In the genomic region with DNA sequence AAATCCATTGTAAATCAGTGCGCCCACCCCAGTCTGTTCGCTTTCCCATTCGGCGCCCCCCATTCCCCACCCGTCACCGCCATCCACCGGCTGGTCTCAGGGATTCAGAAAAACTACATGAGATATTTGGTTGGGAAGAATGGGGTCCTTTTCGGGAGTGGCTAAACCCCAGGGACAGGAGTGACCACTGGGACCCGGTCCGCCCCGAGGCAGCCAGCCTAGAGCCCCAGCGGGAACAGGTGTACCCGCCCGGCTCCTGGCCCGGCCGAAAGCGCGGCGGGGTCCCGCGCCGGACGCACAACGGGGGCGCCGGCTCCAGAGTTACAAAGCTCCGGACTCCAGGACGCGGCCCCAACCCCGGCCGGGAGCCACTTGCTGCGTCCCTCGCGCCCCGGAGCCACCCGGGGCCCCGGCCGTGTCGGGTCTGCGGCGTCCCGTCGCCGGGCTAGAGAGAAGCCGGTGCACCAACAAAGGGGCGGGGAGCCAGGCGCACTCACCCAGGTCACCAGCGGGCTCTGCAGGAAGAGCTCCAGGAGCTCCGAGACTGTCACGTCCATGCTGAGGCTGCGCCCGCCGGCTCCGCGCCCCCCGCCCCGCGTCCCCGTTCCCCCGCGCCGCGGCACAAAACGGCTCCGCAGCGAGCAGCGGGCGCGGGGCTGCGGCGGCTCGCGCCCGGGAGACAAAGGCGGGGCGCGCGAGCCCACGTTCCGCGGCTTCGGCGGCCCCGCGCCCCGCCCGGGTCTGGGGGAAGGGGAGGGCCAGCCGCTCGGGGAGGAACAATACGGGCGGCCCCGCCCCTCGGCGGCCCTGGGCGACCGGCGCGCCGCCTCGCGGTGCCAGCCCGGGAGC, we compare ENCODE assay signal across 1 cellular context.
A peak's percentile ranks its signal among the peaks of the same experiment; 100 is the strongest.
TF ChIP-seq lines count a peak whose summit lies in the region.

A gene with protein sequence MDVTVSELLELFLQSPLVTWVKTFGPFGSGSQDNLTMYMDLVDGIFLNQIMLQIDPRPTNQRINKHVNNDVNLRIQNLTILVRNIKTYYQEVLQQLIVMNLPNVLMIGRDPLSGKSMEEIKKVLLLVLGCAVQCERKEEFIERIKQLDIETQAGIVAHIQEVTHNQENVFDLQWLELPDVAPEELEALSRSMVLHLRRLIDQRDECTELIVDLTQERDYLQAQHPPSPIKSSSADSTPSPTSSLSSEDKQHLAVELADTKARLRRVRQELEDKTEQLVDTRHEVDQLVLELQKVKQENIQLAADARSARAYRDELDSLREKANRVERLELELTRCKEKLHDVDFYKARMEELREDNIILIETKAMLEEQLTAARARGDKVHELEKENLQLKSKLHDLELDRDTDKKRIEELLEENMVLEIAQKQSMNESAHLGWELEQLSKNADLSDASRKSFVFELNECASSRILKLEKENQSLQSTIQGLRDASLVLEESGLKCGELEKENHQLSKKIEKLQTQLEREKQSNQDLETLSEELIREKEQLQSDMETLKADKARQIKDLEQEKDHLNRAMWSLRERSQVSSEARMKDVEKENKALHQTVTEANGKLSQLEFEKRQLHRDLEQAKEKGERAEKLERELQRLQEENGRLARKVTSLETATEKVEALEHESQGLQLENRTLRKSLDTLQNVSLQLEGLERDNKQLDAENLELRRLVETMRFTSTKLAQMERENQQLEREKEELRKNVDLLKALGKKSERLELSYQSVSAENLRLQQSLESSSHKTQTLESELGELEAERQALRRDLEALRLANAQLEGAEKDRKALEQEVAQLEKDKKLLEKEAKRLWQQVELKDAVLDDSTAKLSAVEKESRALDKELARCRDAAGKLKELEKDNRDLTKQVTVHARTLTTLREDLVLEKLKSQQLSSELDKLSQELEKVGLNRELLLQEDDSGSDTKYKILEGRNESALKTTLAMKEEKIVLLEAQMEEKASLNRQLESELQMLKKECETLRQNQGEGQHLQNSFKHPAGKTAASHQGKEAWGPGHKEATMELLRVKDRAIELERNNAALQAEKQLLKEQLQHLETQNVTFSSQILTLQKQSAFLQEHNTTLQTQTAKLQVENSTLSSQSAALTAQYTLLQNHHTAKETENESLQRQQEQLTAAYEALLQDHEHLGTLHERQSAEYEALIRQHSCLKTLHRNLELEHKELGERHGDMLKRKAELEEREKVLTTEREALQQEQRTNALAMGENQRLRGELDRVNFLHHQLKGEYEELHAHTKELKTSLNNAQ (N-terminal part only) (minus strand): TSS at position 687 of the 849 bp plus-strand sequence. CDS start 130 bp downstream, at position 557.

TF ChIP-seq in HEK293, 187 proteins besides CTCF, POLR2A, EP300 and RAD21 (continued from another document):
- TF ChIP-seq, protein P1, sequence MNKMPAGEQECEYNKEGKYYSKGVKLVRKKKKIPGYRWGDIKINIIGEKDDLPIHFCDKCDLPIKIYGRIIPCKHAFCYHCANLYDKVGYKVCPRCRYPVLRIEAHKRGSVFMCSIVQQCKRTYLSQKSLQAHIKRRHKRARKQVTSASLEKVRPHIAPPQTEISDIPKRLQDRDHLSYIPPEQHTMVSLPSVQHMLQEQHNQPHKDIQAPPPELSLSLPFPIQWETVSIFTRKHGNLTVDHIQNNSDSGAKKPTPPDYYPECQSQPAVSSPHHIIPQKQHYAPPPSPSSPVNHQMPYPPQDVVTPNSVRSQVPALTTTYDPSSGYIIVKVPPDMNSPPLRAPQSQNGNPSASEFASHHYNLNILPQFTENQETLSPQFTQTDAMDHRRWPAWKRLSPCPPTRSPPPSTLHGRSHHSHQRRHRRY (tag by site-specific recombination; IDR thresholded peaks at IDR 0.05) = no peak
- TF ChIP-seq SCRT2 (tag by site-specific recombination; IDR thresholded peaks at IDR 0.05) (peak; percentile 43), SP2 (tag by site-specific recombination; IDR thresholded peaks at IDR 0.05) (0 out of 2 replicates have a peak, but pooled peaks have one; percentile 0), ZNF112 (tag by site-specific recombination; IDR thresholded peaks at IDR 0.05) (no peak), ZIC2 (tag by site-specific recombination; IDR thresholded peaks at IDR 0.05) (peak; percentile 75), ZNF239 (tag by site-specific recombination; IDR thresholded peaks at IDR 0.05) (no peak), KLF16 (tag by site-specific recombination; IDR thresholded peaks at IDR 0.05) (0 out of 2 replicates have a peak, but pooled peaks have one; percentile 16), ZNF391 (tag by site-specific recombination; IDR thresholded peaks at IDR 0.05; ENCODE audit: borderline replicate concordance, low read depth) (no peak), ZBTB8A (tag by site-specific recombination; IDR thresholded peaks at IDR 0.05) (peak; percentile 41; the same call in 1 of the 2 replicates), ZBTB20 (tag by site-specific recombination; IDR thresholded peaks at IDR 0.05) (peak; percentile 91), ZBTB17 (tag by site-specific recombination; IDR thresholded peaks at IDR 0.05) (no peak), ZNF843 (tag by site-specific recombination; IDR thresholded peaks at IDR 0.05) (no peak), ZNF777 (tag by site-specific recombination; IDR thresholded peaks at IDR 0.05; ENCODE audit: borderline replicate concordance) (no peak)
- TF ChIP-seq, protein P2, sequence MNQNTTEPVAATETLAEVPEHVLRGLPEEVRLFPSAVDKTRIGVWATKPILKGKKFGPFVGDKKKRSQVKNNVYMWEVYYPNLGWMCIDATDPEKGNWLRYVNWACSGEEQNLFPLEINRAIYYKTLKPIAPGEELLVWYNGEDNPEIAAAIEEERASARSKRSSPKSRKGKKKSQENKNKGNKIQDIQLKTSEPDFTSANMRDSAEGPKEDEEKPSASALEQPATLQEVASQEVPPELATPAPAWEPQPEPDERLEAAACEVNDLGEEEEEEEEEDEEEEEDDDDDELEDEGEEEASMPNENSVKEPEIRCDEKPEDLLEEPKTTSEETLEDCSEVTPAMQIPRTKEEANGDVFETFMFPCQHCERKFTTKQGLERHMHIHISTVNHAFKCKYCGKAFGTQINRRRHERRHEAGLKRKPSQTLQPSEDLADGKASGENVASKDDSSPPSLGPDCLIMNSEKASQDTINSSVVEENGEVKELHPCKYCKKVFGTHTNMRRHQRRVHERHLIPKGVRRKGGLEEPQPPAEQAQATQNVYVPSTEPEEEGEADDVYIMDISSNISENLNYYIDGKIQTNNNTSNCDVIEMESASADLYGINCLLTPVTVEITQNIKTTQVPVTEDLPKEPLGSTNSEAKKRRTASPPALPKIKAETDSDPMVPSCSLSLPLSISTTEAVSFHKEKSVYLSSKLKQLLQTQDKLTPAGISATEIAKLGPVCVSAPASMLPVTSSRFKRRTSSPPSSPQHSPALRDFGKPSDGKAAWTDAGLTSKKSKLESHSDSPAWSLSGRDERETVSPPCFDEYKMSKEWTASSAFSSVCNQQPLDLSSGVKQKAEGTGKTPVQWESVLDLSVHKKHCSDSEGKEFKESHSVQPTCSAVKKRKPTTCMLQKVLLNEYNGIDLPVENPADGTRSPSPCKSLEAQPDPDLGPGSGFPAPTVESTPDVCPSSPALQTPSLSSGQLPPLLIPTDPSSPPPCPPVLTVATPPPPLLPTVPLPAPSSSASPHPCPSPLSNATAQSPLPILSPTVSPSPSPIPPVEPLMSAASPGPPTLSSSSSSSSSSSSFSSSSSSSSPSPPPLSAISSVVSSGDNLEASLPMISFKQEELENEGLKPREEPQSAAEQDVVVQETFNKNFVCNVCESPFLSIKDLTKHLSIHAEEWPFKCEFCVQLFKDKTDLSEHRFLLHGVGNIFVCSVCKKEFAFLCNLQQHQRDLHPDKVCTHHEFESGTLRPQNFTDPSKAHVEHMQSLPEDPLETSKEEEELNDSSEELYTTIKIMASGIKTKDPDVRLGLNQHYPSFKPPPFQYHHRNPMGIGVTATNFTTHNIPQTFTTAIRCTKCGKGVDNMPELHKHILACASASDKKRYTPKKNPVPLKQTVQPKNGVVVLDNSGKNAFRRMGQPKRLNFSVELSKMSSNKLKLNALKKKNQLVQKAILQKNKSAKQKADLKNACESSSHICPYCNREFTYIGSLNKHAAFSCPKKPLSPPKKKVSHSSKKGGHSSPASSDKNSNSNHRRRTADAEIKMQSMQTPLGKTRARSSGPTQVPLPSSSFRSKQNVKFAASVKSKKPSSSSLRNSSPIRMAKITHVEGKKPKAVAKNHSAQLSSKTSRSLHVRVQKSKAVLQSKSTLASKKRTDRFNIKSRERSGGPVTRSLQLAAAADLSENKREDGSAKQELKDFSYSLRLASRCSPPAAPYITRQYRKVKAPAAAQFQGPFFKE (tag by site-specific recombination; IDR thresholded peaks at IDR 0.05; ENCODE audit: borderline replicate concordance) = no peak
- TF ChIP-seq, protein P3, sequence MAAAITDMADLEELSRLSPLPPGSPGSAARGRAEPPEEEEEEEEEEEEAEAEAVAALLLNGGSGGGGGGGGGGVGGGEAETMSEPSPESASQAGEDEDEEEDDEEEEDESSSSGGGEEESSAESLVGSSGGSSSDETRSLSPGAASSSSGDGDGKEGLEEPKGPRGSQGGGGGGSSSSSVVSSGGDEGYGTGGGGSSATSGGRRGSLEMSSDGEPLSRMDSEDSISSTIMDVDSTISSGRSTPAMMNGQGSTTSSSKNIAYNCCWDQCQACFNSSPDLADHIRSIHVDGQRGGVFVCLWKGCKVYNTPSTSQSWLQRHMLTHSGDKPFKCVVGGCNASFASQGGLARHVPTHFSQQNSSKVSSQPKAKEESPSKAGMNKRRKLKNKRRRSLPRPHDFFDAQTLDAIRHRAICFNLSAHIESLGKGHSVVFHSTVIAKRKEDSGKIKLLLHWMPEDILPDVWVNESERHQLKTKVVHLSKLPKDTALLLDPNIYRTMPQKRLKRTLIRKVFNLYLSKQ (tag by site-specific recombination; IDR thresholded peaks at IDR 0.05; ENCODE audit: borderline replicate concordance) = no peak
- TF ChIP-seq, protein P4, sequence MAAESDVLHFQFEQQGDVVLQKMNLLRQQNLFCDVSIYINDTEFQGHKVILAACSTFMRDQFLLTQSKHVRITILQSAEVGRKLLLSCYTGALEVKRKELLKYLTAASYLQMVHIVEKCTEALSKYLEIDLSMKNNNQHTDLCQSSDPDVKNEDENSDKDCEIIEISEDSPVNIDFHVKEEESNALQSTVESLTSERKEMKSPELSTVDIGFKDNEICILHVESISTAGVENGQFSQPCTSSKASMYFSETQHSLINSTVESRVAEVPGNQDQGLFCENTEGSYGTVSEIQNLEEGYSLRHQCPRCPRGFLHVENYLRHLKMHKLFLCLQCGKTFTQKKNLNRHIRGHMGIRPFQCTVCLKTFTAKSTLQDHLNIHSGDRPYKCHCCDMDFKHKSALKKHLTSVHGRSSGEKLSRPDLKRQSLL (tag by site-specific recombination; IDR thresholded peaks at IDR 0.05) = peak; percentile 91
- TF ChIP-seq, protein P5, sequence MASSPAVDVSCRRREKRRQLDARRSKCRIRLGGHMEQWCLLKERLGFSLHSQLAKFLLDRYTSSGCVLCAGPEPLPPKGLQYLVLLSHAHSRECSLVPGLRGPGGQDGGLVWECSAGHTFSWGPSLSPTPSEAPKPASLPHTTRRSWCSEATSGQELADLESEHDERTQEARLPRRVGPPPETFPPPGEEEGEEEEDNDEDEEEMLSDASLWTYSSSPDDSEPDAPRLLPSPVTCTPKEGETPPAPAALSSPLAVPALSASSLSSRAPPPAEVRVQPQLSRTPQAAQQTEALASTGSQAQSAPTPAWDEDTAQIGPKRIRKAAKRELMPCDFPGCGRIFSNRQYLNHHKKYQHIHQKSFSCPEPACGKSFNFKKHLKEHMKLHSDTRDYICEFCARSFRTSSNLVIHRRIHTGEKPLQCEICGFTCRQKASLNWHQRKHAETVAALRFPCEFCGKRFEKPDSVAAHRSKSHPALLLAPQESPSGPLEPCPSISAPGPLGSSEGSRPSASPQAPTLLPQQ (tag by site-specific recombination; IDR thresholded peaks at IDR 0.05) = no peak
TF ChIP-seq in HEK293: peak in this region for 14.
